21 cellular contexts compared by ENCODE assay signal in genomic region chr4:87042221-87042620, GRCh38.
DNase-seq lines count a peak whose midpoint lies in the region; ATAC-seq, FAIRE-seq and TF ChIP-seq lines count a peak whose summit lies in the region.
"Had no signal": no experiment of that assay in that cellular context is flagged by ENCODE, and none has a peak within 500 bp of the region (broad histone marks: within the 10 kb centered on the region; RNA-seq: fewer than 3 reads in every experiment).

No MANE protein-coding gene starts in this region.

- H3F3A ChIP-seq in neural progenitor cell (ENCODE audit: low read depth) = peaks cover 59% of the 10 kb centered on the region

- H4K20me1 ChIP-seq in K562 (replicated peaks; ENCODE audit: control insufficient read depth, insufficient read depth, low read length) (peaks cover 25% of the 10 kb centered on the region; the same call in 1 of the 2 replicates), neural progenitor cell (ENCODE audit: low read depth) (peaks cover 53% of the 10 kb centered on the region)

- ATAC-seq in natural killer cell (peak in 1 of 3 donors; percentile 62), K562 (peak; percentile 38), GM18502 (IDR thresholded peaks at IDR 0.05; ENCODE audit: poor library complexity, unreplicated experiment) (no peak)
- ATAC-seq in natural killer cell treated with Interleukin-12 subunit alpha and Interleukin-12 subunit beta and Interleukin-15 and Interleukin-18, amount 100 ng/mL, for 72 hours = no peak

- intact Hi-C loops in natural killer cell (cut with micrococcal nuclease) = no loop called here
- intact Hi-C loops in K562 (cut with micrococcal nuclease) = no loop called here
- intact Hi-C loops in vagina (cut with DNase I) = loop anchor here (5.0 kb wide), 1 partner anchor 35 kb away; no protein-coding TSS in a partner anchor

- no peak for FAIRE-seq in K562 (lab: Jason Lieb, UNC)

- in situ Hi-C loops in K562 (cut with MboI) = no loop called here

- no peaks in the 10 kb centered on the region for H3K27me3 ChIP-seq in K562 (ENCODE audit: control insufficient read depth in 2 of 2, insufficient read depth in 2 of 2, low read length in 2 of 2)
- no peaks in the 10 kb centered on the region for H3K27me3 ChIP-seq in neural progenitor cell
- no peaks in the 10 kb centered on the region for H3K27me3 ChIP-seq in vagina

- H3K4me3 Mint-ChIP-seq in natural killer cell (peak overlapping the region; percentile 49), neural progenitor cell (no peak overlapping the region)
- H3K4me3 Mint-ChIP-seq in natural killer cell treated with Interleukin-12 subunit alpha and Interleukin-12 subunit beta and Interleukin-15 and Interleukin-18, amount 100 ng/mL, for 72 hours = no peak overlapping the region
- H3K4me3 Mint-ChIP-seq: activated CD4-positive, alpha-beta memory T cell treated with anti-CD3 and anti-CD28 coated beads for 36 hours; mesothelial cell of epicardium; stimulated activated naive CD8-positive, alpha-beta T cell treated with anti-CD3 and anti-CD28 coated beads, Interleukin-15, Interleukin-2, amounts not matched to agents 100 ng/mL and 50 ng/mL, for 24 hours had no signal

- H2AFZ ChIP-seq in K562 (ENCODE audit: low read depth, low read length) (no peak overlapping the region), neural progenitor cell (replicated peaks) (no peak overlapping the region)

- H3K36me3 ChIP-seq in K562 (ENCODE audit: control insufficient read depth, insufficient read depth, low read length) = peaks cover 14% of the 10 kb centered on the region; the same call in 2 of the 3 replicates
- H3K36me3 ChIP-seq in neural progenitor cell = no peaks in the 10 kb centered on the region
- peaks cover 0 to 8% of the 10 kb centered on the region in 2 donors for H3K36me3 ChIP-seq in vagina

- H3K9me3 Mint-ChIP-seq in natural killer cell (no peaks in the 10 kb centered on the region), neural progenitor cell (no peaks in the 10 kb centered on the region)
- no peaks in the 10 kb centered on the region for H3K9me3 Mint-ChIP-seq in natural killer cell treated with Interleukin-12 subunit alpha and Interleukin-12 subunit beta and Interleukin-15 and Interleukin-18, amount 100 ng/mL, for 72 hours
- H3K9me3 Mint-ChIP-seq: activated CD4-positive, alpha-beta memory T cell treated with anti-CD3 and anti-CD28 coated beads for 36 hours; mesothelial cell of epicardium; stimulated activated naive CD8-positive, alpha-beta T cell treated with anti-CD3 and anti-CD28 coated beads, Interleukin-15, Interleukin-2, amounts not matched to agents 100 ng/mL and 50 ng/mL, for 24 hours had no signal

- no TSS peak for BruUV-seq in K562 (replicated peaks; lab: Mats Ljungman, UMichigan)

- no peak overlapping the region for H3K4me3 ChIP-seq in K562
- no peak overlapping the region for H3K4me3 ChIP-seq in neural progenitor cell
- no peak overlapping the region for H3K4me3 ChIP-seq in vagina
- H3K4me3 ChIP-seq: HAP-1 had no signal

- H3K4me1 Mint-ChIP-seq in natural killer cell (peaks cover 48 to 50% of the 10 kb centered on the region in 2 donors), neural progenitor cell (peaks cover 57% of the 10 kb centered on the region)
- H3K4me1 Mint-ChIP-seq in natural killer cell treated with Interleukin-12 subunit alpha and Interleukin-12 subunit beta and Interleukin-15 and Interleukin-18, amount 100 ng/mL, for 72 hours (ENCODE audit: low read depth in 2 of 2) = peaks cover 26 to 39% of the 10 kb centered on the region in 2 donors

- TF ChIP-seq POLR2A in K562 (conservative IDR thresholded peaks at IDR 0.05) (no peak), vagina (IDR thresholded peaks at IDR 0.05) (no peak)

- H3K9me1 ChIP-seq in K562 (ENCODE audit: control insufficient read depth, insufficient read depth, low read length) = no peaks in the 10 kb centered on the region

- H3K4me1 ChIP-seq in K562 (replicated peaks in 1 of 2; ENCODE audit: control insufficient read depth in 2 of 2, insufficient read depth in 2 of 2, low read length in 2 of 2) (peaks cover 10 to 35% of the 10 kb centered on the region in 2 experiments; a peak in 4 of 5 replicates), neural progenitor cell (peaks cover 74% of the 10 kb centered on the region), vagina (peaks cover 93% of the 10 kb centered on the region)

- no peak for TF ChIP-seq RAD21 in K562 (CRISPR knock-in tag; conservative IDR thresholded peaks at IDR 0.05 in 1 of 2, IDR thresholded peaks at IDR 0.05 in 1 of 2)

- H3K27ac ChIP-seq in K562 (ENCODE audit: extremely low read depth, low read depth, low read length) = no peak overlapping the region
- H3K27ac ChIP-seq in neural progenitor cell = peak overlapping the region; percentile 53
- H3K27ac ChIP-seq in vagina = peak overlapping the region; percentile 18

- H3K4me2 ChIP-seq in K562 (ENCODE audit: insufficient read depth, low read length) = no peak overlapping the region
- H3K4me2 ChIP-seq in neural progenitor cell = peak overlapping the region; percentile 60

- H3K9ac ChIP-seq in K562 (ENCODE audit: insufficient read depth in 1 of 2, low read depth in 2 of 2, low read length in 2 of 2) = no peak overlapping the region
- no peak overlapping the region for H3K9ac ChIP-seq in neural progenitor cell

- CTCF ChIA-PET in K562 (lab: Yijun Ruan, JAX; ENCODE audit: low intra/inter-chr PET ratio) = no interaction called here

- no peak for TF ChIP-seq EP300 in K562 (IDR thresholded peaks at IDR 0.05; ENCODE audit: low read length)

- H3K36me3 Mint-ChIP-seq in natural killer cell (no peaks in the 10 kb centered on the region), neural progenitor cell (peaks cover 6% of the 10 kb centered on the region)
- H3K36me3 Mint-ChIP-seq in natural killer cell treated with Interleukin-12 subunit alpha and Interleukin-12 subunit beta and Interleukin-15 and Interleukin-18, amount 100 ng/mL, for 72 hours = no peaks in the 10 kb centered on the region
- H3K36me3 Mint-ChIP-seq: mesothelial cell of epicardium had no signal

- POLR2A ChIA-PET in K562 (lab: Yijun Ruan, JAX) = interaction anchor here (1.4 kb wide), 2 partner anchors 10 to 12 kb away, joined by 3 to 7 read pairs; no protein-coding TSS in a partner anchor

- H3K27me3 Mint-ChIP-seq in natural killer cell (ENCODE audit: low read depth in 2 of 2) = no peaks in the 10 kb centered on the region
- no peaks in the 10 kb centered on the region for H3K27me3 Mint-ChIP-seq in natural killer cell treated with Interleukin-12 subunit alpha and Interleukin-12 subunit beta and Interleukin-15 and Interleukin-18, amount 100 ng/mL, for 72 hours
- no peaks in the 10 kb centered on the region for H3K27me3 Mint-ChIP-seq in neural progenitor cell (ENCODE audit: insufficient read depth, low read depth)
- H3K27me3 Mint-ChIP-seq: activated CD4-positive, alpha-beta memory T cell treated with anti-CD3 and anti-CD28 coated beads for 36 hours; stimulated activated naive CD8-positive, alpha-beta T cell treated with anti-CD3 and anti-CD28 coated beads, Interleukin-15, Interleukin-2, amounts not matched to agents 100 ng/mL and 50 ng/mL, for 24 hours had no signal

- H3K79me2 ChIP-seq in K562 (ENCODE audit: control insufficient read depth, insufficient read depth, low read length) (peaks cover 98% of the 10 kb centered on the region), neural progenitor cell (ENCODE audit: low read depth) (peaks cover 97% of the 10 kb centered on the region)

- TF ChIP-seq CTCF in natural killer cell (IDR thresholded peaks at IDR 0.05) = no peak
- TF ChIP-seq CTCF in K562 (IDR thresholded peaks at IDR 0.05 in 2 of 3, conservative IDR thresholded peaks at IDR 0.05 in 1 of 3; ENCODE audit: insufficient read depth in 2 of 3, low read depth in 1 of 3, low read length in 3 of 3) = no peak
- TF ChIP-seq CTCF in neural progenitor cell (IDR thresholded peaks at IDR 0.05) = no peak
- no peak for TF ChIP-seq CTCF in vagina (IDR thresholded peaks at IDR 0.05)

- WGBS in K562 (ENCODE audit: insufficient coverage, low coverage, missing lambda C conversion rate) = 64% methylated on average over 1 of the region's 1 CpG

- H3K9me3 ChIP-seq in K562 (replicated peaks; ENCODE audit: control insufficient read depth, insufficient read depth, low read depth, low read length) (no peaks in the 10 kb centered on the region), neural progenitor cell (ENCODE audit: low read depth) (no peaks in the 10 kb centered on the region), vagina (no peaks in the 10 kb centered on the region)

- H3K27ac Mint-ChIP-seq in natural killer cell (peak overlapping the region; percentile 64 to 68), neural progenitor cell (peak overlapping the region; percentile 70)
- peak overlapping the region in 1 of 2 donors; percentile 31 for H3K27ac Mint-ChIP-seq in natural killer cell treated with Interleukin-12 subunit alpha and Interleukin-12 subunit beta and Interleukin-15 and Interleukin-18, amount 100 ng/mL, for 72 hours
- H3K27ac Mint-ChIP-seq: activated CD4-positive, alpha-beta memory T cell treated with anti-CD3 and anti-CD28 coated beads for 36 hours; mesothelial cell of epicardium; stimulated activated naive CD8-positive, alpha-beta T cell treated with anti-CD3 and anti-CD28 coated beads, Interleukin-15, Interleukin-2, amounts not matched to agents 100 ng/mL and 50 ng/mL, for 24 hours had no signal

- DNase-seq in natural killer cell = no peak
- DNase-seq in natural killer cell treated with Interleukin-12 subunit alpha and Interleukin-12 subunit beta and Interleukin-15 and Interleukin-18, amount 100 ng/mL, for 72 hours (ENCODE audit: low spot score) = no peak
- no peak for DNase-seq in K562 (ENCODE audit: extremely low read depth in 1 of 4, low spot score in 3 of 4)
- no peak for DNase-seq in neural progenitor cell (ENCODE audit: low spot score)
- DNase-seq in vagina (ENCODE audit: extremely low spot score in 2 of 2) = no peak
- no peak for DNase-seq in medulla oblongata (ENCODE audit: extremely low spot score)
- DNase-seq in NCI-H774 (lab: John Stamatoyannopoulos, UW) = no peak
- DNase-seq: activated CD4-positive, alpha-beta memory T cell treated with anti-CD3 and anti-CD28 coated beads for 36 hours; central memory CD4-positive, alpha-beta T cell; hippocampal formation; KG1; NCI-H187 treated with DMSO at 0.1 percent for 48 hours; NCI-H345; occipital lobe; RPMI8226; stimulated activated CD4-positive, alpha-beta T cell treated with anti-CD3 and anti-CD28 coated beads, Interleukin-1b, Interleukin-23, amount 100 ng/mL, for 48 hours; SW 1271 had no signal

TF ChIP-seq in K562, 482 proteins besides CTCF, POLR2A, EP300 and RAD21 (continues in another document):
- TF ChIP-seq COPS2 (conservative IDR thresholded peaks at IDR 0.05) (no peak), DLX4 (CRISPR knock-in tag; IDR thresholded peaks at IDR 0.05) (no peak), ATF1 (CRISPR knock-in tag; IDR thresholded peaks at IDR 0.05) (no peak), ATF1 (tag; IDR thresholded peaks at IDR 0.05) (no peak), NR2C2 (CRISPR knock-in tag; IDR thresholded peaks at IDR 0.05) (no peak), NR2C2 (tag; IDR thresholded peaks at IDR 0.05) (no peak), BCL6 (CRISPR knock-in tag; IDR thresholded peaks at IDR 0.05) (no peak)
